Comparison of ENCODE assay signal across 17 cellular contexts in the genomic region with DNA sequence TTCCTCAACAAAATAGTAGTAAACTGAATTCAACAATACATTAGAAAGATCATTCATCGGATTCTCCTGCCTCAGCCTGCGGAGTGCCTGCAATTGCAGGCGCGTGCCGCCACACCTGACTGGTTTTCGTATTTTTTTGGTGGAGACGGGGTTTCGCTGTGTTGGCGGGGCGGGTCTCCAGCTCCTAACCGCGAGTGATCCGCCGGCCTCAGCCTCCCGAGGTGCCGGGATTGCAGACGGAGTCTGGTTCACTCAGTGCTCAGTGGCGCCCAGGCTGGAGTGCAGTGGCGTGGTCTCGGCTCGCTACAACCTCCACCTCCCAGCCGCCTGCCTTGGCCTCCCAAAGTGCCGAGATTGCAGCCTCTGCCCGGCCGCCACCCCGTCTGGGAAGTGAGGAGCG. TPM values are rescaled to one million over a fixed set of nuclear protein-coding genes. Genes with fewer than 3 reads are reported as not detected.
"Had no signal": no experiment of that assay in that cellular context is flagged by ENCODE, and none has a peak within 500 bp of the region (broad histone marks: within the 10 kb centered on the region; RNA-seq: fewer than 3 reads in every experiment).

No MANE protein-coding gene starts in this region.

RNA-seq across cellular contexts. Expression of a gene that starts 32.2 kb away (rescaled TPM):
- total RNA-seq: activated naive CD4-positive, alpha-beta T cell treated with anti-CD3 and anti-CD28 coated beads for 36 hours; activated naive CD4-positive, alpha-beta T cell treated with anti-CD3 and anti-CD28 coated beads, Interleukin-2, amount 50 U/mL, for 72 hours; activated naive CD8-positive, alpha-beta T cell treated with anti-CD3 and anti-CD28 coated beads for 36 hours; activated naive CD8-positive, alpha-beta T cell treated with anti-CD3 and anti-CD28 coated beads, Interleukin-2, amount 10 ng/mL, durations not matched to agents 7 days and 5 days; activated T-cell treated with anti-CD3 and anti-CD28 coated beads, Interleukin-2, amount 50 U/mL, for 4 hours; activated T-cell treated with anti-CD3 and anti-CD28 coated beads, Interleukin-2, amount 50 U/mL, for 72 hours; activated T-helper 1 cell treated with anti-CD3 and anti-CD28 coated beads, Interleukin-12 subunit alpha, Interleukin-12 subunit beta, Interleukin-2, Interleukin-4 antibody, amounts not matched to agents 30 ng/mL and 10 ng/mL and 1 ng/mL, durations not matched to agents 14 hours and 24 hours and 36 hours; activated T-helper 17 cell treated with anti-CD3 and anti-CD28 coated beads, Interleukin-2, amount 50 U/mL, for 72 hours; activated T-helper 2 cell treated with anti-CD3 and anti-CD28 coated beads, Interferon-gamma antibody, Interleukin-2, Interleukin-4, amounts not matched to agents 10 μg/mL and 5 μg/mL and 100 μg/mL, durations not matched to agents 14 hours and 24 hours and 36 hours; aorta; ascending aorta; astrocyte; body of pancreas; bronchial epithelial cell; cardiac muscle cell; cardiac septum; chondrocyte had no signal
